ENCODE assay signal across 11 cellular contexts in the genomic region with DNA sequence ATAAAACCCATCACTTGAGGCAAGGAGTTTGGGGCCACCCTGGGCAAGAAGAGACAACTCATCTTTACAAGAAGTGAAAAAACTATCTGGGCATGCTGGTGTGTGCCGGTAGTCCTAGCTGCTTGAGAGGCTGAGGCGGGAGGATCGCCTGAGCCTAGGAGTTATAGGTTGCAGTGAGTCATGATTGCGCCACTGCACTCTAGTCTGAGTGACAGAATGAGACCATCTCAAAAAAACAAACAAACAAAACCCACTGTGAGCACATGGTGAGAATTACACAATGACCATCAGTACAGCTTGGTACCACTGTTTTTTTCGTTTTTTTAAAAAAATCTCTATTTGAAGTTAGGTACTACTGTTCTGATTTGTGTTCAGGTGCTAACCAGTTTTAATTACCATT. TPM values are rescaled to one million over a fixed set of nuclear protein-coding genes. Genes with fewer than 3 reads are reported as not detected.
A peak's percentile ranks its signal among the peaks of the same experiment; 100 is the strongest.
DNase-seq lines count a peak whose midpoint lies in the region; ATAC-seq and TF ChIP-seq lines count a peak whose summit lies in the region.
"Had no signal": no experiment of that assay in that cellular context is flagged by ENCODE, and none has a peak within 500 bp of the region (broad histone marks: within the 10 kb centered on the region; RNA-seq: fewer than 3 reads in every experiment).

No MANE protein-coding gene starts in this region.

- peak overlapping the region; percentile 46 for H3K27ac Mint-ChIP-seq in activated T-cell treated with anti-CD3 and anti-CD28 coated beads, Interleukin-2, amount 50 U/mL, for 72 hours

- TF ChIP-seq POLR2A in prostate gland (IDR thresholded peaks at IDR 0.05) = no peak

- peaks cover 66% of the 10 kb centered on the region for H3K4me1 Mint-ChIP-seq in activated T-cell treated with anti-CD3 and anti-CD28 coated beads, Interleukin-2, amount 50 U/mL, for 72 hours (ENCODE audit: low read depth)
- peaks cover 35% of the 10 kb centered on the region for H3K4me1 Mint-ChIP-seq in activated T-cell treated with anti-CD3 and anti-CD28 coated beads, Interleukin-2, amount 50 U/mL, for 4 hours (ENCODE audit: low read depth)

- H3K36me3 ChIP-seq in prostate gland = no peaks in the 10 kb centered on the region

- H3K36me3 Mint-ChIP-seq in activated T-cell treated with anti-CD3 and anti-CD28 coated beads, Interleukin-2, amount 50 U/mL, for 72 hours (ENCODE audit: insufficient read depth in 2 of 2) = peaks cover 11 to 31% of the 10 kb centered on the region in 2 donors
- H3K36me3 Mint-ChIP-seq in activated T-cell treated with anti-CD3 and anti-CD28 coated beads, Interleukin-2, amount 50 U/mL, for 4 hours (ENCODE audit: insufficient read depth) = peaks cover 43% of the 10 kb centered on the region

- H3K27me3 ChIP-seq in prostate gland (replicated peaks; ENCODE audit: insufficient read depth) = no peaks in the 10 kb centered on the region

- DNase-seq in activated T-cell treated with anti-CD3 and anti-CD28 coated beads, Interleukin-2, amount 50 U/mL, for 72 hours = peak; percentile 32 to 53
- no peak for DNase-seq in activated T-cell treated with anti-CD3 and anti-CD28 coated beads, Interleukin-2, amount 50 U/mL, for 4 hours
- peak; percentile 8 to 66 for DNase-seq in NOMO-1 (lab: John Stamatoyannopoulos, UW; ENCODE audit: unreplicated experiment in 2 of 2)
- peak; percentile 53 to 75 for DNase-seq in cardiac fibroblast (ENCODE audit: low read depth in 2 of 2)
- peak; percentile 35 for DNase-seq in stimulated activated CD8-positive, alpha-beta memory T cell treated with anti-CD3 and anti-CD28 coated beads, Interleukin-4, amount 100 ng/mL, for 48 hours
- no peak for DNase-seq in epidermal melanocyte (ENCODE audit: insufficient read length, low spot score)
- no peak for DNase-seq in prostate gland (ENCODE audit: low spot score)
- DNase-seq: hypothalamus had no signal

- no peaks in the 10 kb centered on the region for H3K4me1 ChIP-seq in prostate gland (replicated peaks)

- no peaks in the 10 kb centered on the region for H3K27me3 Mint-ChIP-seq in activated T-cell treated with anti-CD3 and anti-CD28 coated beads, Interleukin-2, amount 50 U/mL, for 72 hours (ENCODE audit: low read depth)
- H3K27me3 Mint-ChIP-seq in activated T-cell treated with anti-CD3 and anti-CD28 coated beads, Interleukin-2, amount 50 U/mL, for 4 hours (ENCODE audit: low read depth) = no peaks in the 10 kb centered on the region

- H3K4me3 Mint-ChIP-seq in activated T-cell treated with anti-CD3 and anti-CD28 coated beads, Interleukin-2, amount 50 U/mL, for 72 hours = peak overlapping the region in 1 of 2 donors; percentile 75
- H3K4me3 Mint-ChIP-seq in activated T-cell treated with anti-CD3 and anti-CD28 coated beads, Interleukin-2, amount 50 U/mL, for 4 hours = no peak overlapping the region

- peaks cover 0 to 4% of the 10 kb centered on the region in 2 donors for H3K9me3 Mint-ChIP-seq in activated T-cell treated with anti-CD3 and anti-CD28 coated beads, Interleukin-2, amount 50 U/mL, for 72 hours
- no peaks in the 10 kb centered on the region for H3K9me3 Mint-ChIP-seq in activated T-cell treated with anti-CD3 and anti-CD28 coated beads, Interleukin-2, amount 50 U/mL, for 4 hours

- no peak overlapping the region for H3K4me3 ChIP-seq in cardiac fibroblast (replicated peaks in 1 of 2; ENCODE audit: low read depth in 2 of 2, low read length in 2 of 2)
- H3K4me3 ChIP-seq in prostate gland = no peak overlapping the region

- WGBS in prostate gland = 91% methylated on average over 5 of the region's 5 CpGs

- H3K9me3 ChIP-seq in prostate gland = no peaks in the 10 kb centered on the region

- no peak overlapping the region for H3K27ac ChIP-seq in prostate gland

- ATAC-seq in activated T-cell treated with anti-CD3 and anti-CD28 coated beads, Interleukin-2, amount 50 U/mL, for 72 hours (replicated peaks in 1 of 2) = peak; percentile 58 to 65
- no peak for ATAC-seq in activated T-cell treated with anti-CD3 and anti-CD28 coated beads, Interleukin-2, amount 50 U/mL, for 4 hours
- ATAC-seq in GM18519 (IDR thresholded peaks at IDR 0.05; ENCODE audit: low FRiP score, unreplicated experiment) = no peak

- intact Hi-C loops in prostate gland (cut with DNase I) = no loop called here

- TF ChIP-seq CTCF in cardiac fibroblast (IDR thresholded peaks at IDR 0.05; ENCODE audit: low read depth, low read length) = no peak
- TF ChIP-seq CTCF in prostate gland (IDR thresholded peaks at IDR 0.05) = no peak

RNA-seq across cellular contexts. Expression of a gene that starts 13.6 kb away (rescaled TPM):
- 10 to 100 TPM; 79.8 to 95.3 TPM for total RNA-seq in activated T-cell treated with anti-CD3 and anti-CD28 coated beads, Interleukin-2, amount 50 U/mL, for 72 hours
- 10 to 100 TPM; 37.2 to 45.6 (median 41.6) TPM for total RNA-seq in activated T-cell treated with anti-CD3 and anti-CD28 coated beads, Interleukin-2, amount 50 U/mL, for 4 hours
- 100 to 1,000 TPM in 1 of 2 donors, 10 to 100 TPM in 1; 76.2 to 111 TPM for total RNA-seq in prostate gland

RNA-seq across cellular contexts. Expression of a gene that starts 38.1 kb away (rescaled TPM):
- under 1 TPM in 1 of 2 donors, not detected in 1; 0.07 TPM for total RNA-seq in activated T-cell treated with anti-CD3 and anti-CD28 coated beads, Interleukin-2, amount 50 U/mL, for 72 hours
- under 1 TPM in 1 of 3 donors, not detected in 2; 0.30 TPM for total RNA-seq in activated T-cell treated with anti-CD3 and anti-CD28 coated beads, Interleukin-2, amount 50 U/mL, for 4 hours
- 10 to 100 TPM; 16.0 to 36.9 TPM for total RNA-seq in prostate gland
- total RNA-seq: dermis microvascular lymphatic vessel endothelial cell, skeletal muscle tissue had no signal

Comparison
In these comparisons a context has a peak if more than half of its experiments do, and no peak if none do; other contexts are left out.
1. ATAC-seq: peak in activated T-cell treated with anti-CD3 and anti-CD28 coated beads, Interleukin-2, amount 50 U/mL, for 72 hours (2 of 2); none in activated T-cell treated with anti-CD3 and anti-CD28 coated beads, Interleukin-2, amount 50 U/mL, for 4 hours (0 of 2) and GM18519 (single experiment).
2. DNase-seq: peak in activated T-cell treated with anti-CD3 and anti-CD28 coated beads, Interleukin-2, amount 50 U/mL, for 72 hours (2 of 2), NOMO-1 (2 of 2), cardiac fibroblast (2 of 2) and stimulated activated CD8-positive, alpha-beta memory T cell treated with anti-CD3 and anti-CD28 coated beads, Interleukin-4, amount 100 ng/mL, for 48 hours (single experiment); none in activated T-cell treated with anti-CD3 and anti-CD28 coated beads, Interleukin-2, amount 50 U/mL, for 4 hours (single experiment), epidermal melanocyte (single experiment) and prostate gland (single experiment).
3. RNA of a gene that starts 38.1 kb away (total RNA-seq): 16.0 to 36.9 TPM in prostate gland; 0.07 TPM in activated T-cell treated with anti-CD3 and anti-CD28 coated beads, Interleukin-2, amount 50 U/mL, for 72 hours and 0.30 TPM in activated T-cell treated with anti-CD3 and anti-CD28 coated beads, Interleukin-2, amount 50 U/mL, for 4 hours; every median in the first group is over 10 times any median in the second.